ENCODE assay signal across 16 cellular contexts in the genomic region with DNA sequence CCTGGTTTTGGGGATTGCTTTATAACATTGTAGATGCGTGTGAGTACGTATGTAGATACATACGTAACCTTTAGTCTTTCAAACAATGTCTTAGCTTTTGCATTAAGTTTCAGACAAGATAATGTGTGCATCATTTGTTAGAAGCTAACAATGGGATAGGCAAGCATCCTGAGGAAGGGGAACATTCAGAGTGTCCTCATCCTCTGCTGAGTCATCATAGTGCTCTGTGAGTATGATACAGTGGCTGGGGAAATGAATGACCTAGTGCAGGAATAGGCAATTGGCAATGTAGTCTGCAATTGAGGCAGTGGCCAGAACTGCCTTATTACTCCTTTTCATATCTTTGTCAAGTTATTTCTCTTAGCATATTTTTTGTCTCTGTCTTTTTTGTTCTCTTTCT. TPM values are rescaled to one million over a fixed set of nuclear protein-coding genes. Genes with fewer than 3 reads are reported as not detected.
A peak's percentile ranks its signal among the peaks of the same experiment; 100 is the strongest.
DNase-seq lines count a peak whose midpoint lies in the region; ATAC-seq and TF ChIP-seq lines count a peak whose summit lies in the region.
"Had no signal": no experiment of that assay in that cellular context is flagged by ENCODE, and none has a peak within 500 bp of the region (broad histone marks: within the 10 kb centered on the region; RNA-seq: fewer than 3 reads in every experiment).

No MANE protein-coding gene starts in this region.

- no peak overlapping the region for H3K4me3 Mint-ChIP-seq in activated CD8-positive, alpha-beta T cell treated with anti-CD3 and anti-CD28 coated beads for 36 hours
- no peak overlapping the region for H3K4me3 Mint-ChIP-seq in activated CD8-positive, alpha-beta T cell treated with anti-CD3 and anti-CD28 coated beads, Interleukin-2, amount 10 ng/mL, durations not matched to agents 7 days and 5 days
- H3K4me3 Mint-ChIP-seq: activated naive CD4-positive, alpha-beta T cell treated with anti-CD3 and anti-CD28 coated beads for 36 hours; stimulated activated memory B cell treated with anti-CD40 and anti-IgM and Interleukin-4, amounts not matched to agents 10 μg/mL and 1 μg/mL and 100 μg/mL, for 72 hours had no signal

- POLR2A ChIA-PET in activated CD8-positive, alpha-beta T cell treated with anti-CD3 and anti-CD28 coated beads for 36 hours (lab: Charles Lee), result no interaction called here
- POLR2A ChIA-PET in activated CD8-positive, alpha-beta T cell treated with anti-CD3 and anti-CD28 coated beads, Interleukin-2, amount 10 ng/mL, durations not matched to agents 7 days and 5 days (lab: Charles Lee), result interaction anchor here (0.8 kb wide), 1 partner anchor 94 kb away, joined by 3 read pairs; no protein-coding TSS in a partner anchor

- H3K36me3 Mint-ChIP-seq in activated CD8-positive, alpha-beta T cell treated with anti-CD3 and anti-CD28 coated beads for 36 hours (ENCODE audit: low read depth), result peaks cover 18% of the 10 kb centered on the region
- H3K36me3 Mint-ChIP-seq in activated CD8-positive, alpha-beta T cell treated with anti-CD3 and anti-CD28 coated beads, Interleukin-2, amount 10 ng/mL, durations not matched to agents 7 days and 5 days (ENCODE audit: low read depth), result peaks cover 13% of the 10 kb centered on the region

- H3K9me3 ChIP-seq in RWPE2 (ENCODE audit: severe bottlenecking), result no peaks in the 10 kb centered on the region
- H3K9me3 ChIP-seq: esophagus squamous epithelium had no signal

- H3K4me3 ChIP-seq in RWPE2 (ENCODE audit: severe bottlenecking), result no peak overlapping the region
- no peak overlapping the region for H3K4me3 ChIP-seq in fibroblast of mammary gland (ENCODE audit: control insufficient read depth, low read depth, low read length)
- H3K4me3 ChIP-seq: esophagus squamous epithelium, GM12878 had no signal

- H3K27me3 Mint-ChIP-seq in activated CD8-positive, alpha-beta T cell treated with anti-CD3 and anti-CD28 coated beads for 36 hours, result no peaks in the 10 kb centered on the region
- no peaks in the 10 kb centered on the region for H3K27me3 Mint-ChIP-seq in activated CD8-positive, alpha-beta T cell treated with anti-CD3 and anti-CD28 coated beads, Interleukin-2, amount 10 ng/mL, durations not matched to agents 7 days and 5 days (ENCODE audit: low read depth)
- H3K27me3 Mint-ChIP-seq: stimulated activated memory B cell treated with anti-CD40 and anti-IgM and Interleukin-4, amounts not matched to agents 10 μg/mL and 1 μg/mL and 100 μg/mL, for 72 hours had no signal

- H3K9me3 Mint-ChIP-seq in activated CD8-positive, alpha-beta T cell treated with anti-CD3 and anti-CD28 coated beads for 36 hours, result no peaks in the 10 kb centered on the region
- H3K9me3 Mint-ChIP-seq in activated CD8-positive, alpha-beta T cell treated with anti-CD3 and anti-CD28 coated beads, Interleukin-2, amount 10 ng/mL, durations not matched to agents 7 days and 5 days (ENCODE audit: insufficient read depth), result no peaks in the 10 kb centered on the region
- H3K9me3 Mint-ChIP-seq: activated naive CD4-positive, alpha-beta T cell treated with anti-CD3 and anti-CD28 coated beads for 36 hours; stimulated activated memory B cell treated with anti-CD40 and anti-IgM and Interleukin-4, amounts not matched to agents 10 μg/mL and 1 μg/mL and 100 μg/mL, for 72 hours had no signal

- ATAC-seq in activated CD8-positive, alpha-beta T cell treated with anti-CD3 and anti-CD28 coated beads for 36 hours, result no peak
- ATAC-seq in activated CD8-positive, alpha-beta T cell treated with anti-CD3 and anti-CD28 coated beads, Interleukin-2, amount 10 ng/mL, durations not matched to agents 7 days and 5 days, result no peak
- ATAC-seq in RWPE2 (ENCODE audit: low read depth) (peak; percentile 64; the same call in 2 of the 3 replicates), GM21515 (IDR thresholded peaks at IDR 0.05; ENCODE audit: unreplicated experiment) (no peak)
- ATAC-seq: GM12878; stimulated activated memory B cell treated with anti-CD40 and anti-IgM and Interleukin-4, amounts not matched to agents 10 μg/mL and 1 μg/mL and 100 μg/mL, for 72 hours had no signal

- no peaks in the 10 kb centered on the region for H3K27me3 ChIP-seq in RWPE2 (ENCODE audit: insufficient read depth, poor library complexity, severe bottlenecking)
- H3K27me3 ChIP-seq: esophagus squamous epithelium had no signal

- H3K36me3 ChIP-seq in RWPE2 (ENCODE audit: low read depth), result peaks cover 82% of the 10 kb centered on the region

- TF ChIP-seq CTCF in activated CD8-positive, alpha-beta T cell treated with anti-CD3 and anti-CD28 coated beads for 36 hours (IDR thresholded peaks at IDR 0.05), result no peak
- TF ChIP-seq CTCF in RWPE2 (IDR thresholded peaks at IDR 0.05; ENCODE audit: poor library complexity, severe bottlenecking) (no peak), fibroblast of mammary gland (conservative IDR thresholded peaks at IDR 0.05; ENCODE audit: control insufficient read depth, insufficient read depth, low read depth, low read length) (no peak)

- DNase-seq in activated CD8-positive, alpha-beta T cell treated with anti-CD3 and anti-CD28 coated beads for 36 hours, result no peak
- DNase-seq in activated CD8-positive, alpha-beta T cell treated with anti-CD3 and anti-CD28 coated beads, Interleukin-2, amount 10 ng/mL, durations not matched to agents 7 days and 5 days, result no peak
- no peak for DNase-seq in RWPE2 (ENCODE audit: low spot score)
- peak; percentile 82 for DNase-seq in fibroblast of mammary gland (ENCODE audit: low read depth)
- DNase-seq in renal cortical epithelial cell (ENCODE audit: low read depth), result peak; percentile 34
- DNase-seq in SHP77 (lab: John Stamatoyannopoulos, UW), result no peak
- no peak for DNase-seq in Ammon's horn (ENCODE audit: low spot score)
- DNase-seq: activated naive CD4-positive, alpha-beta T cell treated with anti-CD3 and anti-CD28 coated beads for 36 hours; DMS153; esophagus squamous epithelium; NCI-H1092 treated with DMSO at 0.1 percent for 48 hours; NCI-H345; T1000 had no signal

- CTCF ChIA-PET in activated CD8-positive, alpha-beta T cell treated with anti-CD3 and anti-CD28 coated beads for 36 hours (lab: Charles Lee), result no interaction called here
- CTCF ChIA-PET in activated CD8-positive, alpha-beta T cell treated with anti-CD3 and anti-CD28 coated beads, Interleukin-2, amount 10 ng/mL, durations not matched to agents 7 days and 5 days (lab: Charles Lee), result interaction anchor here (0.7 to 1.2 kb wide), 3 partner anchors 17 to 159 kb away, joined by 3 to 4 read pairs (median 3); no protein-coding TSS in a partner anchor

- H3K4me1 ChIP-seq in RWPE2 (ENCODE audit: insufficient read depth, poor library complexity, severe bottlenecking), result no peaks in the 10 kb centered on the region
- H3K4me1 ChIP-seq: esophagus squamous epithelium had no signal

- H3K27ac Mint-ChIP-seq in activated CD8-positive, alpha-beta T cell treated with anti-CD3 and anti-CD28 coated beads for 36 hours, result peak overlapping the region; percentile 2
- no peak overlapping the region for H3K27ac Mint-ChIP-seq in activated CD8-positive, alpha-beta T cell treated with anti-CD3 and anti-CD28 coated beads, Interleukin-2, amount 10 ng/mL, durations not matched to agents 7 days and 5 days
- H3K27ac Mint-ChIP-seq: activated naive CD4-positive, alpha-beta T cell treated with anti-CD3 and anti-CD28 coated beads for 36 hours; stimulated activated memory B cell treated with anti-CD40 and anti-IgM and Interleukin-4, amounts not matched to agents 10 μg/mL and 1 μg/mL and 100 μg/mL, for 72 hours had no signal

- no peaks in the 10 kb centered on the region for H3K4me1 Mint-ChIP-seq in activated CD8-positive, alpha-beta T cell treated with anti-CD3 and anti-CD28 coated beads for 36 hours (ENCODE audit: low read depth)
- H3K4me1 Mint-ChIP-seq in activated CD8-positive, alpha-beta T cell treated with anti-CD3 and anti-CD28 coated beads, Interleukin-2, amount 10 ng/mL, durations not matched to agents 7 days and 5 days (ENCODE audit: low read depth), result peaks cover 3% of the 10 kb centered on the region
- H3K4me1 Mint-ChIP-seq: stimulated activated memory B cell treated with anti-CD40 and anti-IgM and Interleukin-4, amounts not matched to agents 10 μg/mL and 1 μg/mL and 100 μg/mL, for 72 hours had no signal

- H3K27ac ChIP-seq in RWPE2 (ENCODE audit: poor library complexity, severe bottlenecking), result no peak overlapping the region
- H3K27ac ChIP-seq: esophagus squamous epithelium had no signal

- intact Hi-C loops in activated CD8-positive, alpha-beta T cell treated with anti-CD3 and anti-CD28 coated beads for 36 hours (cut with micrococcal nuclease), result no loop called here

RNA-seq across cellular contexts. Expression of a gene that starts 7.3 kb away (rescaled TPM):
- total RNA-seq in activated CD8-positive, alpha-beta T cell treated with anti-CD3 and anti-CD28 coated beads for 36 hours, result 1 to 10 TPM; 5.4 to 5.8 TPM
- total RNA-seq in activated CD8-positive, alpha-beta T cell treated with anti-CD3 and anti-CD28 coated beads, Interleukin-2, amount 10 ng/mL, durations not matched to agents 7 days and 5 days, result 1 to 10 TPM; 4.6 to 4.8 TPM
- 2.6 and 8.1 TPM in 2 replicates for total RNA-seq in renal cortical epithelial cell

Comparison
In these comparisons a context has a peak if more than half of its experiments do, and no peak if none do; other contexts are left out.
1. DNase-seq: peak in fibroblast of mammary gland (single experiment) and renal cortical epithelial cell (single experiment); none in activated CD8-positive, alpha-beta T cell treated with anti-CD3 and anti-CD28 coated beads for 36 hours (single experiment), activated CD8-positive, alpha-beta T cell treated with anti-CD3 and anti-CD28 coated beads, Interleukin-2, amount 10 ng/mL, durations not matched to agents 7 days and 5 days (single experiment), RWPE2 (single experiment), SHP77 (0 of 2) and Ammon's horn (single experiment).